In the genomic region with DNA sequence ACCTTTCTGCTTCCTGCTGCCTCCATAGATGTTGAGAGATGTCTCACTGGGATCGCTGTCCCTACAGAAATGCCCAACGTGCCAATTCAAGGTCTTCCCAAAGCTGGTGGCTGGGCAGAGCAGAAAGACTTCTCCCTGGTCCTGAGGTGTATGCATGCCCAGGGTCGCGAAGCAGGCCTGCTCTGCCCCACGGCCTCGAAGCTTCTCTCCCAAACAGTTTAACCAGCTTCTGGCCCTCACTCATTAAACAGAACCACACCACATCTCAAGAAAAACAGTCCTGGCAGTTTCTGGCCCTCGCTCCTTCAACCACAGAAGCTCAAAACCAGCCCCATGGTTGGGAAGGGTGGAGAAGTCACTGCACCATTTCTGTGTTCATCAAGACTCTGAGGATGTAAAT, we compare ENCODE assay signal across 8 cellular contexts. TPM values are rescaled to one million over a fixed set of nuclear protein-coding genes. Genes with fewer than 3 reads are reported as not detected.
"Had no signal": no experiment of that assay in that cellular context is flagged by ENCODE, and none has a peak within 500 bp of the region (broad histone marks: within the 10 kb centered on the region; RNA-seq: fewer than 3 reads in every experiment).

No MANE protein-coding gene starts in this region.

- FAIRE-seq: H1, H54, HTR-8/SVneo had no signal

- H3K4me2 ChIP-seq: GM23338 had no signal

- H3K4me3 Mint-ChIP-seq: GM23338, H9 had no signal

- DNase-seq: H9, HCEC 1CT, IMR-90 had no signal

- H3K4me3 ChIP-seq: GM23338 had no signal

- H3K27ac Mint-ChIP-seq: GM23338, H9 had no signal

RNA-seq across cellular contexts. Expression of a gene that starts 14.7 kb away (rescaled TPM):
- total RNA-seq: H9, HT-29, IMR-90 had no signal
- polyA plus RNA-seq: IMR-90 had no signal
